In the genomic region with DNA sequence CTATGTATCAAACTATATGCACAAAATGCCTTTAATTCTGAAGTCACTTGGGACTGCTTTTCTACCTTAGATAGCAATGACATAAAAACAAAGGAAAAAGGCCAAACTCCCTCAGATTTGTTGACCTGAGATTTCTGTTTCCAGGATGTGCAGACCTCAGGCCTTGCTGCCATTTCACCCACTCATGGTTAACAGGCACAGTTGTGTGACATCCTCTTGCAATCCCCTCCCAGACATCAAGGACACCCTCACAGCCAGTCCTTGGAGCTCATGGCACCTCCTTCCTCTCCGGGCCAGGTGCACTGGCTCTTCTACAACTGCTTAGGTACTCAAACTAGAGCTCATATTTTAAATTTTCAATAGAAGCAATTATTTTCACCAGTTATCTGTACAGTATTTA, we compare ENCODE assay signal across 11 cellular contexts. TPM values are rescaled to one million over a fixed set of nuclear protein-coding genes. Genes with fewer than 3 reads are reported as not detected.
"Had no signal": no experiment of that assay in that cellular context is flagged by ENCODE, and none has a peak within 500 bp of the region (broad histone marks: within the 10 kb centered on the region; RNA-seq: fewer than 3 reads in every experiment).

No MANE protein-coding gene starts in this region.

- ATAC-seq: pancreas had no signal

- FAIRE-seq: colon, pancreas, urothelium cell line had no signal

- H3K4me3 ChIP-seq: cardiac muscle cell, pancreas, SJCRH30, thyroid gland had no signal

- H3K4me1 ChIP-seq: pancreas, thyroid gland had no signal

- H3K27ac ChIP-seq: cardiac muscle cell, epithelial cell of prostate, pancreas, SJCRH30, thyroid gland, VCaP had no signal

- DNase-seq: SJCRH30; stimulated activated CD4-positive, alpha-beta T cell treated with anti-CD3 and anti-CD28 coated beads, Interleukin-12 subunit alpha, Interleukin-12 subunit beta, amount 100 ng/mL, for 4 hours; T1000; thyroid gland had no signal

- H3K27me3 ChIP-seq: cardiac muscle cell, pancreas, SJCRH30, thyroid gland had no signal

- H3K9me3 ChIP-seq: pancreas, SJCRH30, thyroid gland had no signal

RNA-seq across cellular contexts. Expression of gene SERPIND1, which starts 37.3 kb away (rescaled TPM):
- total RNA-seq: kidney epithelial cell had no signal
